8 cellular contexts compared by ENCODE assay signal in the genomic region with DNA sequence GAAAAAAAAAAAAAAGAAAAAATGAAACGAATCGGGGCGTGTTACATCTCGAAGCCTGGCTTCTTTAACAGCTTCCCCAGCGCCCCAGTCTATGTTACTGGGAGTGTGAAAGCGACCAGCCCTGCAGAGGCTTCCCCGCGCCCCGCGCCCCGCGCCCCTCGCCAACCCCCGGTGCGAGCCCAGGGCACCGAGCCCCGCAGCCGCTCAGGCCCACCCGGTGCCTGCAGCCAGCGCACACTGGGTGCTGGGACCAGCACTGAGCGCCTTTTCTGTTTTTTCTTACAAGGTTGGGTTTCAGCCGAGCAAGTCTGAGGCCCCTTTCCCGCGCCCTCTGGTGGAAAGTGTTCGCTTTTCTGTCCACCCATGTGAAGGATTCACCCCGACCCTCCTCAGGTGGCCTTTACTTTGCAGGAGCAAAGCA. TPM values are rescaled to one million over a fixed set of nuclear protein-coding genes. Genes with fewer than 3 reads are reported as not detected.
DNase-seq lines count a peak whose midpoint lies in the region; ATAC-seq lines count a peak whose summit lies in the region.

No MANE protein-coding gene starts in this region.

- H3K36me3 ChIP-seq in HAP-1 (replicated peaks) (no peaks in the 10 kb centered on the region), skeletal muscle satellite cell (ENCODE audit: insufficient read depth, low read length) (no peaks in the 10 kb centered on the region)

- H3K9ac ChIP-seq in skeletal muscle satellite cell (ENCODE audit: low read depth, low read length): no peak overlapping the region

- intact Hi-C loops in Right ventricle myocardium superior (cut with DNase I): no loop called here

- no peak overlapping the region for H3K4me2 ChIP-seq in skeletal muscle satellite cell (ENCODE audit: low read length)

- peak; percentile 69 for DNase-seq in CD1c-positive myeloid dendritic cell (ENCODE audit: extremely low spot score)
- peak; percentile 46 to 84 for DNase-seq in HAP-1 (ENCODE audit: low spot score in 2 of 2)
- DNase-seq in RPMI7951 (ENCODE audit: low read depth): peak; percentile 64
- peak; percentile 82 for DNase-seq in activated effector memory CD4-positive, alpha-beta T cell treated with anti-CD3 and anti-CD28 coated beads, Interleukin-2, amount 50 U/mL, for 16 hours
- peak; percentile 66 for DNase-seq in Right ventricle myocardium superior
- DNase-seq in NCI-H510A treated with DMSO at 0.1 percent for 48 hours (lab: John Stamatoyannopoulos, UW): no peak

- peak; percentile 86 for ATAC-seq in Right ventricle myocardium superior (ENCODE audit: poor library complexity)
- ATAC-seq in HG03039 (IDR thresholded peaks at IDR 0.05; ENCODE audit: unreplicated experiment): no peak

- no peaks in the 10 kb centered on the region; the same call in 1 of the 2 replicates for H3K27me3 ChIP-seq in HAP-1 (ENCODE audit: low read depth)
- H3K27me3 ChIP-seq in skeletal muscle satellite cell (ENCODE audit: control insufficient read depth, insufficient read depth, low read length): no peaks in the 10 kb centered on the region

- H3K9me3 ChIP-seq in HAP-1 (no peaks in the 10 kb centered on the region), skeletal muscle satellite cell (replicated peaks; ENCODE audit: low read length) (no peaks in the 10 kb centered on the region)

- peaks cover 26% of the 10 kb centered on the region for H3K4me1 ChIP-seq in HAP-1
- no peaks in the 10 kb centered on the region for H3K4me1 ChIP-seq in skeletal muscle satellite cell (ENCODE audit: control insufficient read depth, insufficient read depth, low read length)

- H3K4me3 ChIP-seq in HAP-1 (peak overlapping the region; percentile 4; the same call in 1 of the 2 replicates), skeletal muscle satellite cell (ENCODE audit: low read length) (peak overlapping the region; percentile 44)

- in situ Hi-C loops in HAP-1 (cut with MboI; ENCODE audit: low sequenced_read_pairs): no loop called here

RNA-seq across cellular contexts. Expression of gene ZNF496, which starts 42.1 kb away (rescaled TPM):
- 12.6 and 12.9 TPM in 2 replicates for total RNA-seq in RPMI7951 (2014; rRNA removed; shearing (Covaris generic))
- total RNA-seq in Right ventricle myocardium superior: 12.2 TPM
- total RNA-seq in skeletal muscle satellite cell (2012; rRNA removed): 11.9 and 12.9 TPM in 2 replicates

RNA-seq across cellular contexts. Expression of gene NLRP3, which starts 42.2 kb away (rescaled TPM):
- total RNA-seq in RPMI7951 (2014; rRNA removed; shearing (Covaris generic)): 2.1 and 3.1 TPM in 2 replicates
- total RNA-seq in Right ventricle myocardium superior: 0.56 TPM
- total RNA-seq in skeletal muscle satellite cell (2012; rRNA removed): not detected in 2 replicates
